In the genomic region with DNA sequence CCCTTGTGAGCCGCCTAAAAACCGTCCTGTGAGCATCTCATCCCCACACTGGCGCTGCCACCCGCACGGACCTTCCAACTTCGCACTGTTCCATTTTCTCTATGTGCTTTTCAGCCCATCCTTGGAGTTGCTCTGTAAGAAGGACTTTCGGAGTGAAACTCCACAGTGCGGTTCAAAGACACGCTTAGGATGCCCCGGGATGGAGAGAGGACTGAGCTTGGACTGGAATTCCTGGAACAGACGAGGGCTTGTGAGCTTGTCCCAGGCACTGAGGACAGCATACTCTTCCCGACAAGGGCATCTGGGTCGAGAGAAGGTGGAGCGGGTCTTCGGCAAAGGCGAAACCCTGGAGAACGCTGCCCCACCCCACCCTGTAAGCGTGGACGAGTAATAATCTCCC, we compare ENCODE assay signal across 1 cellular context.
TF ChIP-seq lines count a peak whose summit lies in the region.

No MANE protein-coding gene starts in this region.

TF ChIP-seq in WTC11, 78 proteins besides CTCF, POLR2A, EP300 and RAD21 (continued from another document):
- TF ChIP-seq, protein P1, sequence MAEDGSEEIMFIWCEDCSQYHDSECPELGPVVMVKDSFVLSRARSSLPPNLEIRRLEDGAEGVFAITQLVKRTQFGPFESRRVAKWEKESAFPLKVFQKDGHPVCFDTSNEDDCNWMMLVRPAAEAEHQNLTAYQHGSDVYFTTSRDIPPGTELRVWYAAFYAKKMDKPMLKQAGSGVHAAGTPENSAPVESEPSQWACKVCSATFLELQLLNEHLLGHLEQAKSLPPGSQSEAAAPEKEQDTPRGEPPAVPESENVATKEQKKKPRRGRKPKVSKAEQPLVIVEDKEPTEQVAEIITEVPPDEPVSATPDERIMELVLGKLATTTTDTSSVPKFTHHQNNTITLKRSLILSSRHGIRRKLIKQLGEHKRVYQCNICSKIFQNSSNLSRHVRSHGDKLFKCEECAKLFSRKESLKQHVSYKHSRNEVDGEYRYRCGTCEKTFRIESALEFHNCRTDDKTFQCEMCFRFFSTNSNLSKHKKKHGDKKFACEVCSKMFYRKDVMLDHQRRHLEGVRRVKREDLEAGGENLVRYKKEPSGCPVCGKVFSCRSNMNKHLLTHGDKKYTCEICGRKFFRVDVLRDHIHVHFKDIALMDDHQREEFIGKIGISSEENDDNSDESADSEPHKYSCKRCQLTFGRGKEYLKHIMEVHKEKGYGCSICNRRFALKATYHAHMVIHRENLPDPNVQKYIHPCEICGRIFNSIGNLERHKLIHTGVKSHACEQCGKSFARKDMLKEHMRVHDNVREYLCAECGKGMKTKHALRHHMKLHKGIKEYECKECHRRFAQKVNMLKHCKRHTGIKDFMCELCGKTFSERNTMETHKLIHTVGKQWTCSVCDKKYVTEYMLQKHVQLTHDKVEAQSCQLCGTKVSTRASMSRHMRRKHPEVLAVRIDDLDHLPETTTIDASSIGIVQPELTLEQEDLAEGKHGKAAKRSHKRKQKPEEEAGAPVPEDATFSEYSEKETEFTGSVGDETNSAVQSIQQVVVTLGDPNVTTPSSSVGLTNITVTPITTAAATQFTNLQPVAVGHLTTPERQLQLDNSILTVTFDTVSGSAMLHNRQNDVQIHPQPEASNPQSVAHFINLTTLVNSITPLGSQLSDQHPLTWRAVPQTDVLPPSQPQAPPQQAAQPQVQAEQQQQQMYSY (CRISPR knock-in tag; IDR thresholded peaks at IDR 0.05): peak; percentile 63; the same call in 1 of the 2 replicates
